In genomic region chr20:62120990-62121775, GRCh38 we compare ENCODE assay signal across 8 cellular contexts. TPM values are rescaled to one million over a fixed set of nuclear protein-coding genes. Genes with fewer than 3 reads are reported as not detected.
DNase-seq lines count a peak whose midpoint lies in the region; ATAC-seq, FAIRE-seq and TF ChIP-seq lines count a peak whose summit lies in the region.

No MANE protein-coding gene starts in this region.

- peak overlapping the region; percentile 80 to 92 for H3K27ac Mint-ChIP-seq in stimulated activated naive CD8-positive, alpha-beta T cell treated with anti-CD3 and anti-CD28 coated beads, Interleukin-15, amount 100 ng/mL, for 72 hours

- peak overlapping the region; percentile 93 for H3K27ac ChIP-seq in KOPT-K1 (ENCODE audit: low read depth, low read length, poor library complexity, severe bottlenecking)
- H3K27ac ChIP-seq in ascending aorta, result peak overlapping the region; percentile 97 to 98
- H3K27ac ChIP-seq in kidney (ENCODE audit: low read depth in 2 of 2, low read length in 2 of 2), result peak overlapping the region; percentile 94 to 95

- H3K4me3 Mint-ChIP-seq in stimulated activated naive CD8-positive, alpha-beta T cell treated with anti-CD3 and anti-CD28 coated beads, Interleukin-15, amount 100 ng/mL, for 72 hours, result peak overlapping the region; percentile 82 to 86

- ATAC-seq in GM21717 (IDR thresholded peaks at IDR 0.05; ENCODE audit: unreplicated experiment), result peak; percentile 15
- ATAC-seq in stimulated activated naive CD8-positive, alpha-beta T cell treated with anti-CD3 and anti-CD28 coated beads, Interleukin-15, amount 100 ng/mL, for 72 hours, result peak; percentile 14

- DNase-seq in GM12892 (ENCODE audit: insufficient read length) (no peak), ascending aorta (ENCODE audit: low spot score in 2 of 2) (peak in 1 of 2 donors; percentile 80), kidney (peak; percentile 89), NCI-H345 treated with DMSO at 0.1 percent for 48 hours (lab: John Stamatoyannopoulos, UW; ENCODE audit: unreplicated experiment) (no peak), GM20000 (ENCODE audit: low spot score) (no peak)
- DNase-seq in stimulated activated naive CD8-positive, alpha-beta T cell treated with anti-CD3 and anti-CD28 coated beads, Interleukin-15, amount 100 ng/mL, for 72 hours, result no peak

- peaks cover 68% of the 10 kb centered on the region for H3K4me1 Mint-ChIP-seq in stimulated activated naive CD8-positive, alpha-beta T cell treated with anti-CD3 and anti-CD28 coated beads, Interleukin-15, amount 100 ng/mL, for 72 hours

- H3K36me3 ChIP-seq in KOPT-K1 (ENCODE audit: insufficient read depth, low read length) (peaks cover 28% of the 10 kb centered on the region), ascending aorta (peaks cover 6 to 12% of the 10 kb centered on the region in 2 donors), kidney (ENCODE audit: control insufficient read depth in 1 of 2, insufficient read depth in 2 of 2, low read length in 2 of 2) (peaks cover 10 to 13% of the 10 kb centered on the region in 2 donors)

- H3K9me3 ChIP-seq in KOPT-K1 (ENCODE audit: insufficient read depth, low read length, poor library complexity, severe bottlenecking) (no peaks in the 10 kb centered on the region), ascending aorta (no peaks in the 10 kb centered on the region), kidney (ENCODE audit: control insufficient read depth in 1 of 2, low read length in 2 of 2) (no peaks in the 10 kb centered on the region)

- intact Hi-C loops in ascending aorta (cut with DNase I) (loop anchor here (1.0 to 5.0 kb wide), 3 partner anchors 55 to 1151 kb away; partner anchors contain the start of gene ARFGAP1), kidney (cut with DNase I) (no loop called here)

- FAIRE-seq in GM12892 (lab: Jason Lieb, UNC), result no peak
- no peak for FAIRE-seq in kidney (lab: Jason Lieb, UNC)

- TF ChIP-seq POLR2A in GM12892 (IDR thresholded peaks at IDR 0.05; ENCODE audit: low read depth, low read length), result 0 out of 2 replicates have a peak, but pooled peaks have one; percentile 42

- no peaks in the 10 kb centered on the region for H3K27me3 ChIP-seq in ascending aorta

- TF ChIP-seq CTCF in ascending aorta (IDR thresholded peaks at IDR 0.05) (no peak), kidney (IDR thresholded peaks at IDR 0.05; ENCODE audit: borderline replicate concordance, extremely low read depth, insufficient read depth) (no peak), GM20000 (IDR thresholded peaks at IDR 0.05; ENCODE audit: extremely low read depth, missing control alignments) (no peak)

- no peaks in the 10 kb centered on the region for H3K27me3 Mint-ChIP-seq in stimulated activated naive CD8-positive, alpha-beta T cell treated with anti-CD3 and anti-CD28 coated beads, Interleukin-15, amount 100 ng/mL, for 72 hours

- H3K4me1 ChIP-seq in ascending aorta, result peaks cover 0 to 26% of the 10 kb centered on the region in 2 donors
- H3K4me1 ChIP-seq in kidney (ENCODE audit: control insufficient read depth in 1 of 2, insufficient read depth in 1 of 2, low read depth in 1 of 2, low read length in 2 of 2), result peaks cover 10 to 29% of the 10 kb centered on the region in 2 donors

- H3K9ac ChIP-seq in kidney (ENCODE audit: low read length in 2 of 2), result peak overlapping the region; percentile 54 to 73

- H3K4me3 ChIP-seq in ascending aorta (peak overlapping the region; percentile 70 to 71), kidney (ENCODE audit: low read length in 2 of 2) (peak overlapping the region; percentile 54)

- H3K9me3 Mint-ChIP-seq in stimulated activated naive CD8-positive, alpha-beta T cell treated with anti-CD3 and anti-CD28 coated beads, Interleukin-15, amount 100 ng/mL, for 72 hours, result peaks cover 0 to 2% of the 10 kb centered on the region in 2 donors

RNA-seq across cellular contexts. Expression of gene LSM14B, which starts 1.1 kb away (rescaled TPM):
- polyA plus RNA-seq in GM12892 (2012; ENCODE audit: missing spikeins), result 29.3 TPM
- total RNA-seq in ascending aorta (27.6 TPM), kidney (31.6 TPM)
- polyA plus RNA-seq in kidney (ENCODE audit: insufficient read depth, low read depth, low replicate concordance), result 18.0 TPM

RNA-seq across cellular contexts. Expression of gene PSMA7, which starts 22.0 kb away (rescaled TPM):
- polyA plus RNA-seq in GM12892 (2012; ENCODE audit: missing spikeins), result 261 TPM
- total RNA-seq in ascending aorta, result 301 TPM
- 190 TPM for total RNA-seq in kidney
- 315 TPM for polyA plus RNA-seq in kidney (ENCODE audit: insufficient read depth, low read depth, low replicate concordance)

RNA-seq across cellular contexts. Expression of gene SS18L1, which starts 22.4 kb away (rescaled TPM):
- 8.2 TPM for polyA plus RNA-seq in GM12892 (2012; ENCODE audit: missing spikeins)
- total RNA-seq in ascending aorta (39.8 TPM), kidney (12.0 TPM)
- polyA plus RNA-seq in kidney (ENCODE audit: insufficient read depth, low read depth, low replicate concordance), result 6.5 TPM

RNA-seq across cellular contexts. Expression of gene TAF4, which starts 55.5 kb away (rescaled TPM):
- 7.8 TPM for polyA plus RNA-seq in GM12892 (2012; ENCODE audit: missing spikeins)
- total RNA-seq in ascending aorta (166 TPM), kidney (18.4 TPM)
- 3.7 TPM for polyA plus RNA-seq in kidney (ENCODE audit: insufficient read depth, low read depth, low replicate concordance)
